ENCODE assay signal across 13 cellular contexts in the genomic region with DNA sequence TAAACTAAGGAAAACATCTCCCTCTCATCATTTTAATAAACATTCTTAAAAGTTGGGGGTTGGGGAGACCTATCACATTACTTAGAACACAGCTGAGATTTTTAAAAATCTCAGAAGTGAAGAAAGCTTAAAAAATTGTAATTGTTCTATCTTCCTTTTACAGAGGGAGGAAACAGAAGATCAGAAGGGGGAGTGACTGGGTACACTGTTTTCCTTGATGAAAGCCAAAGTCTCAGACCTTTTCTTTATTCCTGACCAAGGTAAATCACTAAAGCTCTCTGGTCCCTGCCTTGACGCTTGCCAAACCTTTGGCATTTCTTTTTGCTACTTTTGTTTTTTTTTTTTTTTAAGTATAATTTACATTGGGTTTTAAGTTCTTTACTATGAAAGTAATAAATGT.
A peak's percentile ranks its signal among the peaks of the same experiment; 100 is the strongest.
DNase-seq lines count a peak whose midpoint lies in the region; ATAC-seq and TF ChIP-seq lines count a peak whose summit lies in the region.
"Had no signal": no experiment of that assay in that cellular context is flagged by ENCODE, and none has a peak within 500 bp of the region (broad histone marks: within the 10 kb centered on the region; RNA-seq: fewer than 3 reads in every experiment).

No MANE protein-coding gene starts in this region.

- POLR2A ChIA-PET in PC-9 (lab: Charles Lee; ENCODE audit: unreplicated experiment): interaction anchor here (0.5 kb wide), 1 partner anchor 40 kb away, joined by 5 read pairs; no protein-coding TSS in a partner anchor

- H3K9me2 ChIP-seq in PC-9 (ENCODE audit: insufficient read depth): no peaks in the 10 kb centered on the region

- BruUV-seq in PC-9 (replicated peaks; lab: Mats Ljungman, UMichigan): no TSS peak

- no peaks in the 10 kb centered on the region for H3K27me3 Mint-ChIP-seq in progenitor cell of endocrine pancreas
- H3K27me3 Mint-ChIP-seq: CD8-positive, alpha-beta memory T cell had no signal

- H3K27me3 ChIP-seq in PC-9 (ENCODE audit: insufficient read depth, low read depth): no peaks in the 10 kb centered on the region

- peak; percentile 51 for ATAC-seq in left colon
- ATAC-seq: K562 had no signal

- intact Hi-C loops in PC-9 (cut with micrococcal nuclease; ENCODE audit: unreplicated experiment): no loop called here
- intact Hi-C loops in left colon (cut with DNase I, micrococcal nuclease): no loop called here

- H3K36me3 ChIP-seq in PC-9 (ENCODE audit: low read depth): peaks cover 34% of the 10 kb centered on the region

- no peaks in the 10 kb centered on the region for H3K79me2 ChIP-seq in PC-9 (ENCODE audit: low read depth)

- no peaks in the 10 kb centered on the region for H3K9me3 Mint-ChIP-seq in progenitor cell of endocrine pancreas (ENCODE audit: low read depth)
- H3K9me3 Mint-ChIP-seq: CD8-positive, alpha-beta memory T cell had no signal

- CTCF ChIA-PET in PC-9 (lab: Charles Lee): interaction anchor here (0.9 kb wide), 1 partner anchor 151 kb away, joined by 3 read pairs; no protein-coding TSS in a partner anchor

- peaks cover 18% of the 10 kb centered on the region for H3K36me3 Mint-ChIP-seq in progenitor cell of endocrine pancreas (ENCODE audit: insufficient read depth)

- H3K4me1 Mint-ChIP-seq in progenitor cell of endocrine pancreas (ENCODE audit: low read depth): peaks cover 22% of the 10 kb centered on the region

- H3K9me3 ChIP-seq in PC-9 (ENCODE audit: insufficient read depth, low read depth): no peaks in the 10 kb centered on the region
- H3K9me3 ChIP-seq: Caco-2 had no signal

- peaks cover 15% of the 10 kb centered on the region for H3F3A ChIP-seq in PC-9 (ENCODE audit: insufficient read depth, low read depth)

- peak overlapping the region; percentile 76 for H3K27ac Mint-ChIP-seq in progenitor cell of endocrine pancreas

- TF ChIP-seq CTCF in PC-9 (conservative IDR thresholded peaks at IDR 0.05) (no peak), progenitor cell of endocrine pancreas (IDR thresholded peaks at IDR 0.05; ENCODE audit: unreplicated experiment) (no peak), coronary artery (IDR thresholded peaks at IDR 0.05) (no peak)

- H3K4me2 ChIP-seq in PC-9: no peak overlapping the region

- no peak overlapping the region for H2AFZ ChIP-seq in PC-9
- H2AFZ ChIP-seq: GM23248 had no signal

- DNase-seq in PC-9 (no peak), left colon (no peak), progenitor cell of endocrine pancreas (ENCODE audit: low spot score, unreplicated experiment) (no peak), A172 (ENCODE audit: low spot score) (no peak), HK-2 (ENCODE audit: unreplicated experiment) (no peak), C1 segment of cervical spinal cord (lab: John Stamatoyannopoulos, UW) (no peak), coronary artery (ENCODE audit: low spot score) (no peak)
- DNase-seq: CD8-positive, alpha-beta memory T cell; GF-D8; GM23248; H7 had no signal

- H3K4me3 ChIP-seq in PC-9: no peak overlapping the region
- H3K4me3 ChIP-seq in coronary artery: no peak overlapping the region
- H3K4me3 ChIP-seq: GM23248, K562 had no signal

- H3K27ac ChIP-seq in PC-9: 0 out of 2 replicates have a peak overlapping the region, but pooled peaks have one; percentile 7
- H3K27ac ChIP-seq in coronary artery: no peak overlapping the region
- H3K27ac ChIP-seq: GM23248 had no signal

- H4K20me1 ChIP-seq in PC-9 (ENCODE audit: insufficient read depth): peaks cover 9% of the 10 kb centered on the region; the same call in 1 of the 2 replicates

- H3K4me3 Mint-ChIP-seq in progenitor cell of endocrine pancreas (ENCODE audit: low read depth): no peak overlapping the region
- H3K4me3 Mint-ChIP-seq: CD8-positive, alpha-beta memory T cell had no signal

- H3K4me1 ChIP-seq in PC-9 (replicated peaks; ENCODE audit: insufficient read depth): 0 out of 2 replicates have a peak, but pooled peaks cover 6% of the 10 kb centered on the region
